ENCODE assay signal across 11 cellular contexts in genomic region chrX:69024931-69025330, GRCh38.
DNase-seq lines count a peak whose midpoint lies in the region; ATAC-seq and TF ChIP-seq lines count a peak whose summit lies in the region.
"Had no signal": no experiment of that assay in that cellular context is flagged by ENCODE, and none has a peak within 500 bp of the region (broad histone marks: within the 10 kb centered on the region; RNA-seq: fewer than 3 reads in every experiment).

No MANE protein-coding gene starts in this region.

- no peak overlapping the region for H3K9ac ChIP-seq in SK-N-SH

- TF ChIP-seq EP300 in SK-N-SH (IDR thresholded peaks at IDR 0.05; ENCODE audit: borderline replicate concordance in 1 of 2, low read depth in 1 of 2, low read length in 1 of 2): no peak

- no peaks in the 10 kb centered on the region for H4K20me1 ChIP-seq in SK-N-SH (ENCODE audit: insufficient read depth)

- H3K27me3 ChIP-seq in AG04450 (ENCODE audit: control insufficient read depth, insufficient read depth, low read length): no peaks in the 10 kb centered on the region
- H3K27me3 ChIP-seq in SK-N-SH (ENCODE audit: insufficient read depth): no peaks in the 10 kb centered on the region; the same call in none of the 2 replicates

- TF ChIP-seq RAD21 in SK-N-SH (IDR thresholded peaks at IDR 0.05; ENCODE audit: low read length): no peak

- H3K4me2 ChIP-seq in SK-N-SH: no peak overlapping the region

- no peak overlapping the region for H2AFZ ChIP-seq in SK-N-SH (ENCODE audit: low read depth)

- H3K4me3 ChIP-seq in AG04450 (ENCODE audit: low read depth, low read length) (no peak overlapping the region), SK-N-SH (ENCODE audit: low read depth in 2 of 2, low read length in 1 of 2) (no peak overlapping the region), fibroblast of villous mesenchyme (ENCODE audit: low read depth, low read length) (no peak overlapping the region)

- DNase-seq in AG04450 (ENCODE audit: low read depth, low spot score): peak; percentile 15
- DNase-seq in SK-N-SH: peak; percentile 41
- DNase-seq in fibroblast of villous mesenchyme (ENCODE audit: low read depth): peak; percentile 51
- no peak for DNase-seq in omental fat pad (ENCODE audit: low spot score)
- DNase-seq in GM19238 (ENCODE audit: insufficient read length, low spot score): no peak
- no peak for DNase-seq in glomerular visceral epithelial cell (ENCODE audit: extremely low spot score)
- no peak for DNase-seq in 8988T
- no peak for DNase-seq in stimulated activated CD8-positive, alpha-beta memory T cell treated with anti-CD3 and anti-CD28 coated beads, Interleukin-4, amount 100 ng/mL, for 48 hours
- DNase-seq: cortex of kidney, NCI-H1092, SHP77 had no signal

- ATAC-seq in omental fat pad (ENCODE audit: low FRiP score): peak; percentile 68

- H3K79me2 ChIP-seq in SK-N-SH (ENCODE audit: insufficient read depth): no peaks in the 10 kb centered on the region

- no peaks in the 10 kb centered on the region for H3F3A ChIP-seq in SK-N-SH (replicated peaks; ENCODE audit: insufficient read depth)

- no peaks in the 10 kb centered on the region for H3K36me3 ChIP-seq in SK-N-SH (replicated peaks in 1 of 2; ENCODE audit: control insufficient read depth in 1 of 2, insufficient read depth in 2 of 2, low read length in 1 of 2)

- H3K9me3 ChIP-seq in AG04450 (ENCODE audit: control insufficient read depth, insufficient read depth, low read length) (no peaks in the 10 kb centered on the region), SK-N-SH (no peaks in the 10 kb centered on the region)

- peaks cover 0 to 5% of the 10 kb centered on the region in 2 experiments; a peak in 1 of 4 replicates for H3K4me1 ChIP-seq in SK-N-SH (ENCODE audit: control insufficient read depth in 1 of 2, insufficient read depth in 2 of 2, low read depth in 1 of 2, low read length in 1 of 2)

- CTCF ChIA-PET in AG04450 (lab: Charles Lee) (no interaction called here), SK-N-SH (lab: Yijun Ruan, JAX) (no interaction called here)

- 41% methylated on average over 4 of the region's 4 CpGs for WGBS in SK-N-SH (ENCODE audit: low lambda C conversion rate)

- TF ChIP-seq CTCF in AG04450 (IDR thresholded peaks at IDR 0.05; ENCODE audit: low read depth, low read length): no peak
- no peak for TF ChIP-seq CTCF in SK-N-SH (IDR thresholded peaks at IDR 0.05)
- TF ChIP-seq CTCF in fibroblast of villous mesenchyme (IDR thresholded peaks at IDR 0.05; ENCODE audit: insufficient read depth, low read depth, low read length): no peak
- TF ChIP-seq CTCF in omental fat pad (IDR thresholded peaks at IDR 0.05): no peak

- POLR2A ChIA-PET in AG04450 (lab: Yijun Ruan, JAX) (interaction anchor here (1.7 kb wide), 1 partner anchor 196 kb away, joined by 6 read pairs; the partner anchor contains the start of gene EFNB1), SK-N-SH (lab: Yijun Ruan, JAX) (no interaction called here)

- H3K27ac ChIP-seq in AG04450 (ENCODE audit: low read depth, low read length) (no peak overlapping the region), SK-N-SH (ENCODE audit: low read depth in 2 of 2, low read length in 1 of 2) (no peak overlapping the region; a peak in 1 of 4 replicates)

- H3K9me2 ChIP-seq in SK-N-SH: no peaks in the 10 kb centered on the region

TF ChIP-seq in SK-N-SH, 30 proteins besides CTCF, POLR2A, EP300 and RAD21:
- TF ChIP-seq PBX3 (IDR thresholded peaks at IDR 0.05) (peak; percentile 65), POLR2AphosphoS5 (IDR thresholded peaks at IDR 0.05; ENCODE audit: low read depth, low read length) (peak; percentile 37; the same call in 1 of the 2 replicates), TAF1 (IDR thresholded peaks at IDR 0.05; ENCODE audit: borderline replicate concordance, low read depth, low read length) (no peak), NRF1 (IDR thresholded peaks at IDR 0.05; ENCODE audit: low read depth, low read length) (no peak), MAX (IDR thresholded peaks at IDR 0.05; ENCODE audit: low read depth) (no peak), GATA2 (CRISPR knock-in tag; IDR thresholded peaks at IDR 0.05) (no peak), TCF12 (IDR thresholded peaks at IDR 0.05) (peak; percentile 86)

Comparison
In these comparisons a context has a peak if more than half of its experiments do, and no peak if none do; other contexts are left out.
1. DNase-seq: peak in AG04450 (single experiment), SK-N-SH (single experiment) and fibroblast of villous mesenchyme (single experiment); none in omental fat pad (single experiment), GM19238 (single experiment), glomerular visceral epithelial cell (single experiment), 8988T (single experiment) and stimulated activated CD8-positive, alpha-beta memory T cell treated with anti-CD3 and anti-CD28 coated beads, Interleukin-4, amount 100 ng/mL, for 48 hours (single experiment).